14 cellular contexts compared by ENCODE assay signal in genomic region chr9:107046692-107047091, GRCh38.
DNase-seq lines count a peak whose midpoint lies in the region; ATAC-seq, FAIRE-seq and TF ChIP-seq lines count a peak whose summit lies in the region.
"Had no signal": no experiment of that assay in that cellular context is flagged by ENCODE, and none has a peak within 500 bp of the region (broad histone marks: within the 10 kb centered on the region; RNA-seq: fewer than 3 reads in every experiment).

No MANE protein-coding gene starts in this region.

- POLR2A ChIA-PET in CD4-positive, alpha-beta T cell (lab: Charles Lee) = no interaction called here

- H3K9me3 ChIP-seq in SJCRH30 (replicated peaks) = no peaks in the 10 kb centered on the region
- H3K9me3 ChIP-seq in CD4-positive, alpha-beta T cell (ENCODE audit: control insufficient read depth, low read length) = no peaks in the 10 kb centered on the region
- H3K9me3 ChIP-seq: ovary had no signal

- no peaks in the 10 kb centered on the region for H3K36me3 Mint-ChIP-seq in CD4-positive, alpha-beta T cell (ENCODE audit: low read depth)

- no peaks in the 10 kb centered on the region for H3K27me3 ChIP-seq in SJCRH30
- H3K27me3 ChIP-seq in CD4-positive, alpha-beta T cell (ENCODE audit: control insufficient read depth, insufficient read depth, low read length) = no peaks in the 10 kb centered on the region
- H3K27me3 ChIP-seq: hepatocyte, ovary had no signal

- ATAC-seq in GM21381 (IDR thresholded peaks at IDR 0.05; ENCODE audit: unreplicated experiment) (peak; percentile 92), HG02970 (IDR thresholded peaks at IDR 0.05; ENCODE audit: low FRiP score, unreplicated experiment) (peak; percentile 67), HG03575 (IDR thresholded peaks at IDR 0.05; ENCODE audit: extremely low read depth, insufficient number of reproducible peaks, low FRiP score, unreplicated experiment) (peak; percentile 87)
- ATAC-seq in CD4-positive, alpha-beta T cell (ENCODE audit: poor library complexity) = no peak
- ATAC-seq: activated T-helper 17 cell treated with anti-CD3 and anti-CD28 coated beads, Interleukin-2, amount 50 U/mL, for 72 hours had no signal

- H3K36me3 ChIP-seq in SJCRH30 = no peaks in the 10 kb centered on the region
- H3K36me3 ChIP-seq: ovary had no signal

- H3K27me3 Mint-ChIP-seq in CD4-positive, alpha-beta T cell = no peaks in the 10 kb centered on the region

- DNase-seq in GM18507 (ENCODE audit: extremely low spot score, insufficient read length, low read depth) (no peak), pons (ENCODE audit: low spot score) (no peak), SJCRH30 (no peak), NCI-H510A treated with DMSO at 0.1 percent for 48 hours (lab: John Stamatoyannopoulos, UW) (no peak)
- DNase-seq in CD4-positive, alpha-beta T cell = no peak
- DNase-seq: AML-193, ovary had no signal

- no peak overlapping the region for H3K4me3 ChIP-seq in SJCRH30
- H3K4me3 ChIP-seq: hepatocyte, ovary, SK-N-MC had no signal

- H3K27ac Mint-ChIP-seq in CD4-positive, alpha-beta T cell = no peak overlapping the region
- H3K27ac Mint-ChIP-seq: activated T-helper 17 cell treated with anti-CD3 and anti-CD28 coated beads, Interleukin-2, amount 50 U/mL, for 72 hours had no signal

- H3K9me3 Mint-ChIP-seq in CD4-positive, alpha-beta T cell = no peaks in the 10 kb centered on the region
- H3K9me3 Mint-ChIP-seq: activated T-helper 17 cell treated with anti-CD3 and anti-CD28 coated beads, Interleukin-2, amount 50 U/mL, for 72 hours had no signal

- CTCF ChIA-PET in CD4-positive, alpha-beta T cell (lab: Charles Lee) = no interaction called here

- no peak overlapping the region for H3K27ac ChIP-seq in SJCRH30
- H3K27ac ChIP-seq in CD4-positive, alpha-beta T cell (ENCODE audit: low read depth, low read length) = no peak overlapping the region
- H3K27ac ChIP-seq: hepatocyte, ovary, SK-N-MC had no signal

- no peaks in the 10 kb centered on the region for H3K4me1 Mint-ChIP-seq in CD4-positive, alpha-beta T cell (ENCODE audit: low read depth)
- H3K4me1 Mint-ChIP-seq: activated T-helper 17 cell treated with anti-CD3 and anti-CD28 coated beads, Interleukin-2, amount 50 U/mL, for 72 hours had no signal

- H3K4me1 ChIP-seq in SJCRH30 = no peaks in the 10 kb centered on the region

- intact Hi-C loops in CD4-positive, alpha-beta T cell (cut with DNase I, micrococcal nuclease) = no loop called here

- no peak overlapping the region for H3K4me3 Mint-ChIP-seq in CD4-positive, alpha-beta T cell
- H3K4me3 Mint-ChIP-seq: activated T-helper 17 cell treated with anti-CD3 and anti-CD28 coated beads, Interleukin-2, amount 50 U/mL, for 72 hours had no signal

- FAIRE-seq in GM18507 (lab: Jason Lieb, UNC) = peak; percentile 44
- FAIRE-seq: endothelial cell of umbilical vein had no signal

- no peak for TF ChIP-seq CTCF in CD4-positive, alpha-beta T cell (IDR thresholded peaks at IDR 0.05)
